Comparison of ENCODE assay signal across 15 cellular contexts in the genomic region with DNA sequence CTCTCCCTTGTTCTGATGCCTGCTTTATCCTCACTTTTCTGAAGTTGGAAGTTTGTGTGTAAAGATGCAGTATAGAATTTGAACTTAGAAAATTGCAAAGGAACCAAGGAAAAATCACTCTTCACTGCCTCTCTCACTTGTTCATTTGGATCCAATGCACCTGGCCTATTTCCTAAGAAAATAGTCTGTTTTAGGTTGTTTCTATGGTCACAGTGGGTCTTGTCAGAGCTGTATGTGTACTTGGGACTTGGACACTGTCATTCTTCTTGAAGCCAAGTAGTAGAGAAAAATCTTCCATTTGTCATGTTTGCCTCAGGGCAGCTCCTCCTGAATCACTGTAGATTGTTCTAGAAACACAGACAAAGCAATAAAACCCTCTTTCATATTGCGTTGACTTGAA.
A peak's percentile ranks its signal among the peaks of the same experiment; 100 is the strongest.
DNase-seq lines count a peak whose midpoint lies in the region; ATAC-seq and TF ChIP-seq lines count a peak whose summit lies in the region.
"Had no signal": no experiment of that assay in that cellular context is flagged by ENCODE, and none has a peak within 500 bp of the region (broad histone marks: within the 10 kb centered on the region; RNA-seq: fewer than 3 reads in every experiment).

No MANE protein-coding gene starts in this region.

- H3K4me3 ChIP-seq in GM23248 (no peak overlapping the region), left ventricle myocardium inferior (no peak overlapping the region), gastrocnemius medialis (no peak overlapping the region), dorsolateral prefrontal cortex (no peak overlapping the region)
- H3K4me3 ChIP-seq: upper lobe of right lung had no signal

- no peaks in the 10 kb centered on the region for H3K9me3 Mint-ChIP-seq in activated CD4-positive, alpha-beta memory T cell treated with anti-CD3 and anti-CD28 coated beads, Interleukin-2, amount 10 ng/mL, durations not matched to agents 7 days and 5 days
- H3K9me3 Mint-ChIP-seq: activated B cell treated with CpG ODN at 0.5 μM for 24 hours had no signal

- TF ChIP-seq CTCF in left ventricle myocardium inferior (IDR thresholded peaks at IDR 0.05; ENCODE audit: borderline replicate concordance) (no peak), gastrocnemius medialis (IDR thresholded peaks at IDR 0.05 in 4 of 5, conservative IDR thresholded peaks at IDR 0.05 in 1 of 5) (no peak), dorsolateral prefrontal cortex (IDR thresholded peaks at IDR 0.05 in 54 of 56, conservative IDR thresholded peaks at IDR 0.05 in 2 of 56; ENCODE audit: low read depth in 1 of 56, partially characterized antibody in 56 of 56) (no peak)

- H3F3A ChIP-seq in GM23248 (ENCODE audit: insufficient read depth): no peaks in the 10 kb centered on the region

- H4K20me1 ChIP-seq in GM23248 (ENCODE audit: insufficient read depth): no peaks in the 10 kb centered on the region

- H3K27me3 ChIP-seq in GM23248 (replicated peaks; ENCODE audit: insufficient read depth): no peaks in the 10 kb centered on the region
- no peaks in the 10 kb centered on the region for H3K27me3 ChIP-seq in left ventricle myocardium inferior (ENCODE audit: low read depth)
- no peaks in the 10 kb centered on the region for H3K27me3 ChIP-seq in gastrocnemius medialis
- no peaks in the 10 kb centered on the region for H3K27me3 ChIP-seq in dorsolateral prefrontal cortex
- H3K27me3 ChIP-seq: upper lobe of right lung had no signal

- in situ Hi-C loops in GM23248 (cut with MboI) (loop anchor here (25.0 kb wide), 1 partner anchor 108 kb away; no protein-coding TSS in a partner anchor), gastrocnemius medialis (cut with MboI; ENCODE audit: low sequenced_read_pairs in 4 of 4) (loop anchor here in 2 of 4 donors (10.0 to 25.0 kb wide), 2 partner anchors 80 to 133 kb away; partner anchors contain the start of gene SESTD1 (in 1 of the 2))

- POLR2A ChIA-PET in activated CD4-positive, alpha-beta memory T cell treated with anti-CD3 and anti-CD28 coated beads, Interleukin-2, amount 10 ng/mL, durations not matched to agents 7 days and 5 days (lab: Charles Lee): no interaction called here

- CTCF ChIA-PET in activated CD4-positive, alpha-beta memory T cell treated with anti-CD3 and anti-CD28 coated beads, Interleukin-2, amount 10 ng/mL, durations not matched to agents 7 days and 5 days (lab: Charles Lee): interaction anchor here (0.7 kb wide), 1 partner anchor 1767 kb away, joined by 3 read pairs; no protein-coding TSS in a partner anchor

- H3K4me1 Mint-ChIP-seq in activated CD4-positive, alpha-beta memory T cell treated with anti-CD3 and anti-CD28 coated beads, Interleukin-2, amount 10 ng/mL, durations not matched to agents 7 days and 5 days: no peaks in the 10 kb centered on the region

- intact Hi-C loops in left ventricle myocardium inferior (cut with micrococcal nuclease) (loop anchor here (10.0 kb wide), 1 partner anchor 120 kb away; no protein-coding TSS in a partner anchor), gastrocnemius medialis (cut with DNase I; ENCODE audit: low total_unique reads) (loop anchor here (5.0 kb wide), 1 partner anchor 73 kb away; no protein-coding TSS in a partner anchor), dorsolateral prefrontal cortex (cut with DNase I) (loop anchor here (5.0 to 10.0 kb wide), 3 partner anchors 63 to 120 kb away; no protein-coding TSS in a partner anchor)

- no peak for TF ChIP-seq POLR2A in gastrocnemius medialis (IDR thresholded peaks at IDR 0.05)

- H3K4me1 ChIP-seq in GM23248 (ENCODE audit: insufficient read depth): peaks cover 14% of the 10 kb centered on the region
- H3K4me1 ChIP-seq in left ventricle myocardium inferior: peaks cover 20% of the 10 kb centered on the region
- peaks cover 12 to 21% of the 10 kb centered on the region in 2 donors for H3K4me1 ChIP-seq in gastrocnemius medialis
- H3K4me1 ChIP-seq: upper lobe of right lung had no signal

- DNase-seq in GM23248 (peak; percentile 36), astrocyte of the hippocampus (ENCODE audit: low read depth, low spot score) (peak; percentile 14), left ventricle myocardium inferior (no peak), gastrocnemius medialis (no peak), dorsolateral prefrontal cortex (no peak)
- DNase-seq in stimulated activated CD4-positive, alpha-beta T cell treated with anti-CD3 and anti-CD28 coated beads, Interleukin-4, amount 100 ng/mL, for 24 hours: no peak
- DNase-seq in activated CD4-positive, alpha-beta memory T cell treated with anti-CD3 and anti-CD28 coated beads, Interleukin-2, amount 10 ng/mL, durations not matched to agents 7 days and 5 days: no peak
- DNase-seq: activated B cell treated with CpG ODN at 0.5 μM for 24 hours; DMS153; head of caudate nucleus; NCI-H1105 treated with DMSO at 0.1 percent for 48 hours; NCI-H446; stimulated activated CD4-positive, alpha-beta T cell treated with anti-CD3 and anti-CD28 coated beads, Interleukin-12 subunit alpha, Interleukin-12 subunit beta, amount 100 ng/mL, for 4 hours; upper lobe of right lung had no signal

- no peak overlapping the region for H3K27ac Mint-ChIP-seq in activated CD4-positive, alpha-beta memory T cell treated with anti-CD3 and anti-CD28 coated beads, Interleukin-2, amount 10 ng/mL, durations not matched to agents 7 days and 5 days
- H3K27ac Mint-ChIP-seq: activated B cell treated with CpG ODN at 0.5 μM for 24 hours had no signal

- H3K36me3 ChIP-seq in GM23248 (ENCODE audit: low read depth) (no peaks in the 10 kb centered on the region), left ventricle myocardium inferior (no peaks in the 10 kb centered on the region), gastrocnemius medialis (no peaks in the 10 kb centered on the region)
- H3K36me3 ChIP-seq: upper lobe of right lung had no signal

- H3K27ac ChIP-seq in GM23248: peak overlapping the region; percentile 31; the same call in 1 of the 2 replicates
- peak overlapping the region; percentile 31 for H3K27ac ChIP-seq in left ventricle myocardium inferior (replicated peaks)
- peak overlapping the region; percentile 27 to 55 (median 46) for H3K27ac ChIP-seq in gastrocnemius medialis
- peak overlapping the region in 13 of 59 donors; percentile 3 to 64 (median 30) for H3K27ac ChIP-seq in dorsolateral prefrontal cortex
- H3K27ac ChIP-seq: upper lobe of right lung had no signal

- no peak overlapping the region for H3K4me3 Mint-ChIP-seq in activated CD4-positive, alpha-beta memory T cell treated with anti-CD3 and anti-CD28 coated beads, Interleukin-2, amount 10 ng/mL, durations not matched to agents 7 days and 5 days
- H3K4me3 Mint-ChIP-seq: activated B cell treated with CpG ODN at 0.5 μM for 24 hours had no signal

- WGBS in GM23248 (ENCODE audit: low coverage in 1 of 2, low lambda C conversion rate in 2 of 2, missing lambda C conversion rate in 2 of 2), 2 experiments: 42 to 74% methylated on average over 1 of the region's 1 CpG

- ATAC-seq in gastrocnemius medialis: no peak
- ATAC-seq in HG03432 (IDR thresholded peaks at IDR 0.05; ENCODE audit: unreplicated experiment): no peak

- H2AFZ ChIP-seq in GM23248: peak overlapping the region; percentile 78

- no peaks in the 10 kb centered on the region for H3K27me3 Mint-ChIP-seq in activated CD4-positive, alpha-beta memory T cell treated with anti-CD3 and anti-CD28 coated beads, Interleukin-2, amount 10 ng/mL, durations not matched to agents 7 days and 5 days
- H3K27me3 Mint-ChIP-seq: activated B cell treated with CpG ODN at 0.5 μM for 24 hours had no signal

- no peaks in the 10 kb centered on the region for H3K9me3 ChIP-seq in GM23248 (ENCODE audit: low read depth)
- H3K9me3 ChIP-seq in left ventricle myocardium inferior (replicated peaks): no peaks in the 10 kb centered on the region
- no peaks in the 10 kb centered on the region for H3K9me3 ChIP-seq in gastrocnemius medialis
- H3K9me3 ChIP-seq: upper lobe of right lung had no signal

- no peaks in the 10 kb centered on the region for H3K79me2 ChIP-seq in GM23248 (ENCODE audit: insufficient read depth)

- peak overlapping the region; percentile 5; the same call in 1 of the 2 replicates for H3K9ac ChIP-seq in GM23248

- no peaks in the 10 kb centered on the region for H3K36me3 Mint-ChIP-seq in activated CD4-positive, alpha-beta memory T cell treated with anti-CD3 and anti-CD28 coated beads, Interleukin-2, amount 10 ng/mL, durations not matched to agents 7 days and 5 days (ENCODE audit: low read depth)

- H3K4me2 ChIP-seq in GM23248 (ENCODE audit: unreplicated experiment): no peak overlapping the region

- no peaks in the 10 kb centered on the region for H3K9me2 ChIP-seq in GM23248 (ENCODE audit: insufficient read depth)

Comparison
In these comparisons a context has a peak if more than half of its experiments do, and no peak if none do; other contexts are left out.
1. DNase-seq: peak in GM23248 (single experiment) and astrocyte of the hippocampus (single experiment); none in left ventricle myocardium inferior (single experiment), gastrocnemius medialis (0 of 2), dorsolateral prefrontal cortex (0 of 10), stimulated activated CD4-positive, alpha-beta T cell treated with anti-CD3 and anti-CD28 coated beads, Interleukin-4, amount 100 ng/mL, for 24 hours (single experiment) and activated CD4-positive, alpha-beta memory T cell treated with anti-CD3 and anti-CD28 coated beads, Interleukin-2, amount 10 ng/mL, durations not matched to agents 7 days and 5 days (single experiment).